27 cellular contexts compared by ENCODE assay signal in genomic region chr3:10978956-10979355, GRCh38. TPM values are rescaled to one million over a fixed set of nuclear protein-coding genes. Genes with fewer than 3 reads are reported as not detected.
DNase-seq lines count a peak whose midpoint lies in the region; ATAC-seq and TF ChIP-seq lines count a peak whose summit lies in the region.
"Had no signal": no experiment of that assay in that cellular context is flagged by ENCODE, and none has a peak within 500 bp of the region (broad histone marks: within the 10 kb centered on the region; RNA-seq: fewer than 3 reads in every experiment).

No MANE protein-coding gene starts in this region.

- CTCF ChIA-PET in WTC11 (lab: Charles Lee) = interaction anchor here (1.2 to 1.8 kb wide), 4 partner anchors 9 to 124 kb away, joined by 3 to 12 read pairs (median 8); no protein-coding TSS in a partner anchor

- H3K4me1 ChIP-seq in neural progenitor cell = peaks cover 8% of the 10 kb centered on the region
- peaks cover 25% of the 10 kb centered on the region for H3K4me1 ChIP-seq in osteoblast (ENCODE audit: insufficient read depth, low read length)
- H3K4me1 ChIP-seq: BE2C had no signal

- POLR2A ChIA-PET in WTC11 (lab: Charles Lee) = no interaction called here

- no peaks in the 10 kb centered on the region for H3K36me3 Mint-ChIP-seq in T-helper 17 cell (ENCODE audit: low read depth)
- H3K36me3 Mint-ChIP-seq in WTC11 = no peaks in the 10 kb centered on the region
- no peaks in the 10 kb centered on the region for H3K36me3 Mint-ChIP-seq in neural progenitor cell
- H3K36me3 Mint-ChIP-seq: CD14-positive monocyte; CD4-positive, alpha-beta memory T cell; CD4-positive, CD25-positive, alpha-beta regulatory T cell; CD8-positive, alpha-beta memory T cell had no signal

- H3K79me2 ChIP-seq in neural progenitor cell (ENCODE audit: low read depth) (no peaks in the 10 kb centered on the region), osteoblast (ENCODE audit: insufficient read depth, low read length) (no peaks in the 10 kb centered on the region)

- H3K27ac Mint-ChIP-seq in T-helper 17 cell (peak overlapping the region; percentile 27), WTC11 (peak overlapping the region; percentile 49; the same call in 1 of the 2 replicates), neural progenitor cell (peak overlapping the region; percentile 25)
- H3K27ac Mint-ChIP-seq: CD14-positive monocyte; CD4-positive, alpha-beta memory T cell; CD4-positive, CD25-positive, alpha-beta regulatory T cell had no signal

- H3F3A ChIP-seq in neural progenitor cell (ENCODE audit: low read depth) = no peaks in the 10 kb centered on the region

- no peak overlapping the region for H3K9ac ChIP-seq in neural progenitor cell
- H3K9ac ChIP-seq: BLaER1 had no signal

- H3K9me3 Mint-ChIP-seq in WTC11 (peaks cover 14% of the 10 kb centered on the region), neural progenitor cell (peaks cover 2% of the 10 kb centered on the region)

- H4K20me1 ChIP-seq in neural progenitor cell (ENCODE audit: low read depth) (no peaks in the 10 kb centered on the region), osteoblast (ENCODE audit: insufficient read depth, low read length) (no peaks in the 10 kb centered on the region)
- H4K20me1 ChIP-seq: BLaER1 had no signal

- H3K36me3 ChIP-seq in neural progenitor cell (no peaks in the 10 kb centered on the region), osteoblast (ENCODE audit: insufficient read depth, low read length) (no peaks in the 10 kb centered on the region)
- H3K36me3 ChIP-seq: BE2C, BLaER1 had no signal

- H3K4me2 ChIP-seq in neural progenitor cell = no peak overlapping the region
- H3K4me2 ChIP-seq in osteoblast (ENCODE audit: insufficient read depth, low read length) = no peak overlapping the region
- H3K4me2 ChIP-seq: BLaER1 had no signal

- peaks cover 3% of the 10 kb centered on the region for H3K4me1 Mint-ChIP-seq in T-helper 17 cell
- peaks cover 32% of the 10 kb centered on the region for H3K4me1 Mint-ChIP-seq in WTC11
- H3K4me1 Mint-ChIP-seq in neural progenitor cell = peaks cover 27% of the 10 kb centered on the region
- H3K4me1 Mint-ChIP-seq: CD14-positive monocyte; CD4-positive, CD25-positive, alpha-beta regulatory T cell had no signal

- no peaks in the 10 kb centered on the region for H3K9me3 ChIP-seq in T-helper 17 cell (ENCODE audit: control insufficient read depth, low read length, poor library complexity, severe bottlenecking)
- H3K9me3 ChIP-seq in neural progenitor cell (ENCODE audit: low read depth) = no peaks in the 10 kb centered on the region
- no peaks in the 10 kb centered on the region for H3K9me3 ChIP-seq in osteoblast (ENCODE audit: low read depth, low read length)
- H3K9me3 ChIP-seq: BE2C, BLaER1 had no signal

- ATAC-seq in T-helper 17 cell (no peak), WTC11 (no peak), GM19328 (IDR thresholded peaks at IDR 0.05; ENCODE audit: unreplicated experiment) (no peak), HG03095 (IDR thresholded peaks at IDR 0.05; ENCODE audit: unreplicated experiment) (no peak), GM21825 (IDR thresholded peaks at IDR 0.05; ENCODE audit: unreplicated experiment) (no peak)
- ATAC-seq: GM12878 had no signal

- peaks cover 40% of the 10 kb centered on the region for H3K27me3 Mint-ChIP-seq in T-helper 17 cell
- peaks cover 24% of the 10 kb centered on the region for H3K27me3 Mint-ChIP-seq in WTC11 (ENCODE audit: low read depth)
- H3K27me3 Mint-ChIP-seq in neural progenitor cell (ENCODE audit: insufficient read depth, low read depth) = peaks cover 13% of the 10 kb centered on the region

- TF ChIP-seq CTCF in WTC11 (IDR thresholded peaks at IDR 0.05) (no peak), neural progenitor cell (IDR thresholded peaks at IDR 0.05) (no peak), osteoblast (IDR thresholded peaks at IDR 0.05; ENCODE audit: extremely low read depth, low read depth, low read length) (no peak)

- DNase-seq in T-helper 17 cell (no peak), WTC11 (ENCODE audit: low spot score) (no peak), caudate nucleus (lab: John Stamatoyannopoulos, UW) (no peak), neural progenitor cell (ENCODE audit: low spot score) (no peak), osteoblast (ENCODE audit: insufficient read length, low spot score, missing footprints) (no peak)
- DNase-seq: 8988T; ACHN; BE2C; C1 segment of cervical spinal cord; CD4-positive, alpha-beta memory T cell; CD4-positive, CD25-positive, alpha-beta regulatory T cell; CD8-positive, alpha-beta memory T cell; COR-L47; DMS 273 treated with DMSO at 0.1 percent for 48 hours; DMS153; DMS53; DMS79; DND-41; GDM1 had no signal

- H3K4me3 ChIP-seq in neural progenitor cell = no peak overlapping the region
- H3K4me3 ChIP-seq in osteoblast (ENCODE audit: insufficient read depth, low read length) = no peak overlapping the region
- H3K4me3 ChIP-seq: BLaER1, GM12878 had no signal

- H3K27ac ChIP-seq in caudate nucleus (ENCODE audit: low read depth, low read length) (peak overlapping the region; percentile 85), neural progenitor cell (no peak overlapping the region), osteoblast (ENCODE audit: low read depth, low read length) (no peak overlapping the region)
- H3K27ac ChIP-seq: BLaER1 had no signal

- peaks cover 6% of the 10 kb centered on the region for H3K27me3 ChIP-seq in neural progenitor cell
- peaks cover 11% of the 10 kb centered on the region for H3K27me3 ChIP-seq in osteoblast (ENCODE audit: insufficient read depth, low read length)
- H3K27me3 ChIP-seq: BE2C, BLaER1 had no signal

- H3K4me3 Mint-ChIP-seq in T-helper 17 cell (no peak overlapping the region), WTC11 (no peak overlapping the region), neural progenitor cell (no peak overlapping the region)
- H3K4me3 Mint-ChIP-seq: CD14-positive monocyte; CD4-positive, alpha-beta memory T cell; CD4-positive, CD25-positive, alpha-beta regulatory T cell had no signal

- H2AFZ ChIP-seq in neural progenitor cell (replicated peaks) (no peak overlapping the region), osteoblast (ENCODE audit: low read length) (no peak overlapping the region)

TF ChIP-seq in WTC11, 78 proteins besides CTCF, POLR2A, EP300 and RAD21 (continues in another document):
- TF ChIP-seq CDX4 (CRISPR knock-in tag; IDR thresholded peaks at IDR 0.05; ENCODE audit: borderline replicate concordance) (no peak), TP53 (CRISPR knock-in tag; IDR thresholded peaks at IDR 0.05) (no peak), NR3C1 (CRISPR knock-in tag; conservative IDR thresholded peaks at IDR 0.05; ENCODE audit: low read depth) (no peak), CBFB (CRISPR knock-in tag; IDR thresholded peaks at IDR 0.05; ENCODE audit: low read depth) (no peak), RORB (CRISPR knock-in tag; IDR thresholded peaks at IDR 0.05) (no peak), SMAD4 (CRISPR knock-in tag; IDR thresholded peaks at IDR 0.05) (no peak), HMGXB4 (CRISPR knock-in tag; IDR thresholded peaks at IDR 0.05) (no peak), TEAD4 (CRISPR knock-in tag; IDR thresholded peaks at IDR 0.05) (no peak), ZNF671 (CRISPR knock-in tag; IDR thresholded peaks at IDR 0.05) (no peak), E2F1 (CRISPR knock-in tag; IDR thresholded peaks at IDR 0.05) (no peak), ZNF263 (CRISPR knock-in tag; IDR thresholded peaks at IDR 0.05; ENCODE audit: low read depth) (no peak), IRF2 (CRISPR knock-in tag; IDR thresholded peaks at IDR 0.05; ENCODE audit: borderline replicate concordance, low read depth) (no peak)
- TF ChIP-seq, protein P1, sequence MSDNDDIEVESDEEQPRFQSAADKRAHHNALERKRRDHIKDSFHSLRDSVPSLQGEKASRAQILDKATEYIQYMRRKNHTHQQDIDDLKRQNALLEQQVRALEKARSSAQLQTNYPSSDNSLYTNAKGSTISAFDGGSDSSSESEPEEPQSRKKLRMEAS (CRISPR knock-in tag; IDR thresholded peaks at IDR 0.05) = no peak

RNA-seq across cellular contexts. Expression of gene SLC6A1, which starts 13.6 kb away (rescaled TPM):
- total RNA-seq in T-helper 17 cell = not detected
- 0.50 to 0.72 TPM (median 0.50 TPM) in 3 replicates for total RNA-seq in WTC11 (2021)
- 0.52 and 0.77 TPM in 2 replicates for total RNA-seq in neural progenitor cell (ENCODE audit: low replicate concordance)
- total RNA-seq in osteoblast = not detected in 2 replicates
- total RNA-seq: A673; CD4-positive, alpha-beta memory T cell; CD4-positive, CD25-positive, alpha-beta regulatory T cell; CD8-positive, alpha-beta memory T cell; G401; GM12878 had no signal
